Comparison of ENCODE assay signal across 8 cellular contexts in genomic region chr17:44502598-44503079, GRCh38. TPM values are rescaled to one million over a fixed set of nuclear protein-coding genes. Genes with fewer than 3 reads are reported as not detected.
DNase-seq lines count a peak whose midpoint lies in the region; ATAC-seq and TF ChIP-seq lines count a peak whose summit lies in the region.

No MANE protein-coding gene starts in this region.

- H3K27me3 ChIP-seq in breast epithelium (no peaks in the 10 kb centered on the region), kidney epithelial cell (ENCODE audit: control insufficient read depth, insufficient read depth, low read length) (no peaks in the 10 kb centered on the region), stomach smooth muscle (ENCODE audit: control insufficient read depth in 1 of 2, insufficient read depth in 2 of 2, low read length in 2 of 2) (no peaks in the 10 kb centered on the region)

- no peaks in the 10 kb centered on the region for H3K9me3 ChIP-seq in breast epithelium
- no peaks in the 10 kb centered on the region for H3K9me3 ChIP-seq in stomach smooth muscle (ENCODE audit: control insufficient read depth in 2 of 2, low read length in 2 of 2)

- intact Hi-C loops in breast epithelium (cut with DNase I; ENCODE audit: low total_unique reads) = no loop called here

- no peaks in the 10 kb centered on the region for H3K36me3 ChIP-seq in breast epithelium
- no peaks in the 10 kb centered on the region for H3K36me3 ChIP-seq in kidney epithelial cell (ENCODE audit: control insufficient read depth, insufficient read depth, low read length)
- no peaks in the 10 kb centered on the region for H3K36me3 ChIP-seq in stomach smooth muscle (ENCODE audit: control insufficient read depth in 2 of 2, insufficient read depth in 2 of 2, low read length in 2 of 2)

- peak; percentile 29 for DNase-seq in DMS79 treated with DMSO at 0.1 percent for 48 hours (lab: John Stamatoyannopoulos, UW)
- DNase-seq in NCI-H1417 treated with DMSO at 0.1 percent for 48 hours (lab: John Stamatoyannopoulos, UW) = peak; percentile 4
- DNase-seq in breast epithelium (ENCODE audit: low spot score in 2 of 2) = no peak
- no peak for DNase-seq in kidney epithelial cell (ENCODE audit: low read depth)
- no peak for DNase-seq in germinal center (ENCODE audit: low spot score)
- DNase-seq in amniotic stem cell (lab: John Stamatoyannopoulos, UW) = no peak

- H3K27ac ChIP-seq in breast epithelium (peak overlapping the region; percentile 90 to 92), stomach smooth muscle (ENCODE audit: low read length) (peak overlapping the region; percentile 92)

- ATAC-seq in GM21717 (IDR thresholded peaks at IDR 0.05; ENCODE audit: unreplicated experiment) = peak; percentile 23

- H3K9ac ChIP-seq in stomach smooth muscle (ENCODE audit: low read length in 2 of 2) = peak overlapping the region; percentile 93 to 94

- H3K4me3 ChIP-seq in breast epithelium = peak overlapping the region; percentile 85 to 89 (median 86)
- H3K4me3 ChIP-seq in kidney epithelial cell (ENCODE audit: low read depth, low read length) = peak overlapping the region; percentile 71
- peak overlapping the region; percentile 80 to 92 for H3K4me3 ChIP-seq in stomach smooth muscle (ENCODE audit: low read length in 2 of 2)

- no peak for TF ChIP-seq CTCF in breast epithelium (IDR thresholded peaks at IDR 0.05)
- no peak for TF ChIP-seq CTCF in kidney epithelial cell (IDR thresholded peaks at IDR 0.05; ENCODE audit: insufficient read depth, low read length, poor library complexity, severe bottlenecking)

- peaks cover 0 to 12% of the 10 kb centered on the region in 2 donors for H3K4me1 ChIP-seq in breast epithelium
- H3K4me1 ChIP-seq in stomach smooth muscle (ENCODE audit: control insufficient read depth, insufficient read depth, low read length) = peaks cover 17% of the 10 kb centered on the region

- TF ChIP-seq POLR2A in breast epithelium (IDR thresholded peaks at IDR 0.05) = no peak

RNA-seq across cellular contexts. Expression of gene GPATCH8, which starts 0.6 kb away (rescaled TPM):
- total RNA-seq in breast epithelium (10 to 100 TPM; 36.8 to 62.5 (median 51.5) TPM), kidney epithelial cell (30.9 and 34.9 TPM in 2 replicates)

RNA-seq across cellular contexts. Expression of gene FZD2, which starts 54.6 kb away (rescaled TPM):
- total RNA-seq in breast epithelium (1 to 10 TPM; 1.9 to 3.6 (median 3.0) TPM), kidney epithelial cell (8.1 and 11.2 TPM in 2 replicates)

Comparison
In these comparisons a context has a peak if more than half of its experiments do, and no peak if none do; other contexts are left out.
1. DNase-seq: peak in DMS79 treated with DMSO at 0.1 percent for 48 hours (single experiment) and NCI-H1417 treated with DMSO at 0.1 percent for 48 hours (single experiment); none in breast epithelium (0 of 2), kidney epithelial cell (single experiment), germinal center (single experiment) and amniotic stem cell (single experiment).
2. Peak in every context shown above with its lines, with median percentiles within 50 percentile points of each other: H3K4me3 ChIP-seq.